In genomic region chr15:84819291-84819768, GRCh38 we compare ENCODE assay signal across 13 cellular contexts. TPM values are rescaled to one million over a fixed set of nuclear protein-coding genes. Genes with fewer than 3 reads are reported as not detected.
DNase-seq lines count a peak whose midpoint lies in the region; ATAC-seq and TF ChIP-seq lines count a peak whose summit lies in the region.
"Had no signal": no experiment of that assay in that cellular context is flagged by ENCODE, and none has a peak within 500 bp of the region (broad histone marks: within the 10 kb centered on the region; RNA-seq: fewer than 3 reads in every experiment).

No MANE protein-coding gene starts in this region.

- ATAC-seq in HG02623 (IDR thresholded peaks at IDR 0.05; ENCODE audit: unreplicated experiment), result no peak
- ATAC-seq in HG02588 (IDR thresholded peaks at IDR 0.05; ENCODE audit: unreplicated experiment), result no peak
- ATAC-seq: stimulated activated naive CD8-positive, alpha-beta T cell treated with anti-CD3 and anti-CD28 coated beads, Interleukin-15, amount 100 ng/mL, for 72 hours had no signal

- intact Hi-C loops in esophagus squamous epithelium (cut with DNase I) (no loop called here), uterus (cut with DNase I; ENCODE audit: low total_unique reads) (no loop called here)

- 40 to 66% methylated on average over 1 to 3 of the region's 3 CpGs for WGBS in esophagus squamous epithelium, 2 donors

- H3K36me3 ChIP-seq in esophagus squamous epithelium (no peaks in the 10 kb centered on the region), muscle layer of colon (ENCODE audit: insufficient read depth, low read length) (peaks cover 5% of the 10 kb centered on the region), uterus (no peaks in the 10 kb centered on the region)

- no peak overlapping the region for H3K9ac ChIP-seq in muscle layer of colon (ENCODE audit: low read length)

- DNase-seq in DMS53 (lab: John Stamatoyannopoulos, UW) (peak; percentile 12), DMS53 treated with DMSO at 0.1 percent for 48 hours (lab: John Stamatoyannopoulos, UW; ENCODE audit: unreplicated experiment) (no peak), esophagus squamous epithelium (lab: John Stamatoyannopoulos, UW) (no peak), uterus (no peak), DMS79 (lab: John Stamatoyannopoulos, UW) (no peak)
- DNase-seq: GDM1; MV-4-11; stimulated activated CD4-positive, alpha-beta T cell treated with anti-CD3 and anti-CD28 coated beads, Interleukin-12 subunit alpha, Interleukin-12 subunit beta, amount 100 ng/mL, for 4 hours; stimulated activated naive CD8-positive, alpha-beta T cell treated with anti-CD3 and anti-CD28 coated beads, Interleukin-15, amount 100 ng/mL, for 72 hours had no signal

- H3K9me3 ChIP-seq in esophagus squamous epithelium, result no peaks in the 10 kb centered on the region
- H3K9me3 ChIP-seq in muscle layer of colon (ENCODE audit: low read length), result no peaks in the 10 kb centered on the region
- H3K9me3 ChIP-seq in uterus, result no peaks in the 10 kb centered on the region

- TF ChIP-seq POLR2A in esophagus squamous epithelium (IDR thresholded peaks at IDR 0.05) (no peak), uterus (IDR thresholded peaks at IDR 0.05) (no peak)

- H3K4me3 ChIP-seq in esophagus squamous epithelium, result no peak overlapping the region
- H3K4me3 ChIP-seq in muscle layer of colon (ENCODE audit: low read depth in 1 of 2, low read length in 2 of 2), result no peak overlapping the region
- H3K4me3 ChIP-seq in uterus, result no peak overlapping the region

- no peak for TF ChIP-seq CTCF in esophagus squamous epithelium (IDR thresholded peaks at IDR 0.05)
- TF ChIP-seq CTCF in uterus (IDR thresholded peaks at IDR 0.05), result no peak

- H3K27me3 ChIP-seq in esophagus squamous epithelium (peaks cover 0 to 12% (median 0%) of the 10 kb centered on the region in 4 donors), muscle layer of colon (ENCODE audit: control insufficient read depth in 1 of 2, insufficient read depth in 2 of 2, low read length in 2 of 2) (no peaks in the 10 kb centered on the region), uterus (no peaks in the 10 kb centered on the region)

- H3K4me1 ChIP-seq in esophagus squamous epithelium (peaks cover 10 to 70% (median 19%) of the 10 kb centered on the region in 3 donors), muscle layer of colon (ENCODE audit: insufficient read depth, low read length) (peaks cover 61% of the 10 kb centered on the region), uterus (no peaks in the 10 kb centered on the region)

- peak overlapping the region; percentile 30 to 90 (median 72) for H3K27ac ChIP-seq in esophagus squamous epithelium
- H3K27ac ChIP-seq in muscle layer of colon (ENCODE audit: low read depth, low read length), result peak overlapping the region; percentile 57
- peak overlapping the region; percentile 48 to 76 for H3K27ac ChIP-seq in uterus
- H3K27ac ChIP-seq: RWPE1 had no signal

RNA-seq across cellular contexts. Expression of gene ALPK3, which starts 2.2 kb away (rescaled TPM):
- 1 to 10 TPM; 1.8 to 4.2 (median 2.7) TPM for total RNA-seq in esophagus squamous epithelium
- total RNA-seq in uterus, result 1 to 10 TPM in 3 of 4 donors, under 1 TPM in 1; 0.88 to 6.3 (median 3.4) TPM
